Comparison of ENCODE assay signal across 14 cellular contexts in genomic region chr12:52199294-52199920, GRCh38. TPM values are rescaled to one million over a fixed set of nuclear protein-coding genes. Genes with fewer than 3 reads are reported as not detected.
DNase-seq lines count a peak whose midpoint lies in the region; ATAC-seq and TF ChIP-seq lines count a peak whose summit lies in the region.
"Had no signal": no experiment of that assay in that cellular context is flagged by ENCODE, and none has a peak within 500 bp of the region (broad histone marks: within the 10 kb centered on the region; RNA-seq: fewer than 3 reads in every experiment).

No MANE protein-coding gene starts in this region.

- 53 to 67% (median 58%) methylated on average over 6 to 8 of the region's 8 CpGs for WGBS in heart left ventricle, 4 donors
- no CpG with 5 or more reads among the region's 8 CpGs for WGBS in trophoblast cell (ENCODE audit: extremely low coverage, insufficient coverage, insufficient read length)

- peak overlapping the region; percentile 42 for H3K27ac Mint-ChIP-seq in Caco-2 (ENCODE audit: unreplicated experiment)
- H3K27ac Mint-ChIP-seq in activated naive CD8-positive, alpha-beta T cell treated with anti-CD3 and anti-CD28 coated beads, Interleukin-2, amount 50 U/mL, for 24 hours, result no peak overlapping the region
- H3K27ac Mint-ChIP-seq: activated CD4-positive, alpha-beta T cell treated with anti-CD3 and anti-CD28 coated beads, Interleukin-2, amount 10 ng/mL, durations not matched to agents 7 days and 5 days; activated T-cell treated with anti-CD3 and anti-CD28 coated beads, Interleukin-2, amount 50 U/mL, for 72 hours; memory B cell had no signal

- H3K27ac ChIP-seq in heart left ventricle (peak overlapping the region in 10 of 12 donors; percentile 4 to 78 (median 64)), trophoblast cell (ENCODE audit: low read depth, low read length) (peak overlapping the region; percentile 31)

- H3K18ac ChIP-seq in trophoblast cell (ENCODE audit: low read length), result peak overlapping the region; percentile 11

- no peak overlapping the region for H3K4ac ChIP-seq in trophoblast cell (ENCODE audit: low read depth, low read length)

- H3K79me1 ChIP-seq in trophoblast cell (ENCODE audit: low read length), result peaks cover 63% of the 10 kb centered on the region

- no peak for TF ChIP-seq POLR2A in heart left ventricle (IDR thresholded peaks at IDR 0.05)

- no peak overlapping the region for H3K4me3 Mint-ChIP-seq in Caco-2 (ENCODE audit: unreplicated experiment)
- H3K4me3 Mint-ChIP-seq in activated naive CD8-positive, alpha-beta T cell treated with anti-CD3 and anti-CD28 coated beads, Interleukin-2, amount 50 U/mL, for 24 hours, result no peak overlapping the region
- H3K4me3 Mint-ChIP-seq: activated CD4-positive, alpha-beta T cell treated with anti-CD3 and anti-CD28 coated beads, Interleukin-2, amount 10 ng/mL, durations not matched to agents 7 days and 5 days; activated T-cell treated with anti-CD3 and anti-CD28 coated beads, Interleukin-2, amount 50 U/mL, for 72 hours; memory B cell had no signal

- H3K79me2 ChIP-seq in trophoblast cell (ENCODE audit: control insufficient read depth, insufficient read depth, low read length, poor library complexity), result peaks cover 7% of the 10 kb centered on the region

- CTCF ChIA-PET in Caco-2 (lab: Charles Lee), result no interaction called here

- no peak overlapping the region for H3K23ac ChIP-seq in trophoblast cell (ENCODE audit: low read length)

- TF ChIP-seq CTCF in Caco-2 (IDR thresholded peaks at IDR 0.05; ENCODE audit: insufficient read depth in 1 of 2, low read depth in 1 of 2, low read length in 1 of 2, severe bottlenecking in 1 of 2, unreplicated experiment in 1 of 2), result no peak
- TF ChIP-seq CTCF in heart left ventricle (IDR thresholded peaks at IDR 0.05), result no peak

- POLR2A ChIA-PET in Caco-2 (lab: Charles Lee), result no interaction called here

- peaks cover 13% of the 10 kb centered on the region for H3K4me1 Mint-ChIP-seq in Caco-2 (ENCODE audit: low read depth, unreplicated experiment)
- peaks cover 11% of the 10 kb centered on the region for H3K4me1 Mint-ChIP-seq in activated naive CD8-positive, alpha-beta T cell treated with anti-CD3 and anti-CD28 coated beads, Interleukin-2, amount 50 U/mL, for 24 hours

- peak overlapping the region; percentile 30 for H2AK5ac ChIP-seq in trophoblast cell (ENCODE audit: low read length)

- DNase-seq in Caco-2 (no peak), NCI-H345 treated with DMSO at 0.1 percent for 48 hours (lab: John Stamatoyannopoulos, UW; ENCODE audit: unreplicated experiment) (peak; percentile 89), heart left ventricle (peak in 4 of 5 donors; percentile 55 to 68 (median 62)), trophoblast cell (peak in 1 of 2 donors; percentile 25)
- DNase-seq in activated naive CD8-positive, alpha-beta T cell treated with anti-CD3 and anti-CD28 coated beads, Interleukin-2, amount 50 U/mL, for 24 hours, result no peak
- DNase-seq: activated CD4-positive, alpha-beta T cell treated with anti-CD3 and anti-CD28 coated beads, Interleukin-2, amount 10 ng/mL, durations not matched to agents 7 days and 5 days; activated T-cell treated with anti-CD3 and anti-CD28 coated beads, Interleukin-2, amount 50 U/mL, for 72 hours; NCI-H524 treated with DMSO at 0.1 percent for 48 hours; T1000 had no signal

- no peak overlapping the region for H3K9ac ChIP-seq in trophoblast cell (ENCODE audit: low read length)

- H3K4me3 ChIP-seq in Caco-2 (ENCODE audit: low read depth, low read length) (no peak overlapping the region), heart left ventricle (no peak overlapping the region), trophoblast cell (ENCODE audit: low read depth, low read length) (no peak overlapping the region)
- H3K4me3 ChIP-seq: thoracic aorta had no signal

- H2BK5ac ChIP-seq in trophoblast cell (ENCODE audit: low read depth, low read length, poor library complexity), result peak overlapping the region; percentile 32

- intact Hi-C loops in Caco-2 (cut with micrococcal nuclease; ENCODE audit: unreplicated experiment) (no loop called here), heart left ventricle (cut with DNase I) (no loop called here)

- no peaks in the 10 kb centered on the region for H3K9me3 ChIP-seq in Caco-2
- H3K9me3 ChIP-seq in heart left ventricle, result no peaks in the 10 kb centered on the region
- no peaks in the 10 kb centered on the region for H3K9me3 ChIP-seq in trophoblast cell (ENCODE audit: insufficient read depth, low read depth, low read length)
- H3K9me3 ChIP-seq: thoracic aorta had no signal

- no TSS peak for BruUV-seq in Caco-2 (replicated peaks; lab: Mats Ljungman, UMichigan)

- no peaks in the 10 kb centered on the region for H3K27me3 Mint-ChIP-seq in Caco-2 (ENCODE audit: insufficient read depth, unreplicated experiment)
- peaks cover 19% of the 10 kb centered on the region for H3K27me3 Mint-ChIP-seq in activated naive CD8-positive, alpha-beta T cell treated with anti-CD3 and anti-CD28 coated beads, Interleukin-2, amount 50 U/mL, for 24 hours

- H3K36me3 ChIP-seq in Caco-2 (ENCODE audit: control insufficient read depth, insufficient read depth, low read length), result no peaks in the 10 kb centered on the region
- H3K36me3 ChIP-seq in heart left ventricle, result no peaks in the 10 kb centered on the region
- H3K36me3 ChIP-seq in trophoblast cell (ENCODE audit: control insufficient read depth in 1 of 2, insufficient read depth in 2 of 2, low read length in 2 of 2), result no peaks in the 10 kb centered on the region
- H3K36me3 ChIP-seq: thoracic aorta had no signal

- H2BK120ac ChIP-seq in trophoblast cell (ENCODE audit: insufficient read depth, low read length, poor library complexity), result peak overlapping the region; percentile 28

- H4K91ac ChIP-seq in trophoblast cell (ENCODE audit: low read depth, low read length), result peak overlapping the region; percentile 94

- H3K36me3 Mint-ChIP-seq in Caco-2 (ENCODE audit: insufficient read depth, unreplicated experiment), result no peaks in the 10 kb centered on the region
- no peaks in the 10 kb centered on the region for H3K36me3 Mint-ChIP-seq in activated naive CD8-positive, alpha-beta T cell treated with anti-CD3 and anti-CD28 coated beads, Interleukin-2, amount 50 U/mL, for 24 hours (ENCODE audit: low read depth)
- H3K36me3 Mint-ChIP-seq: memory B cell had no signal

- H2AFZ ChIP-seq in trophoblast cell (ENCODE audit: insufficient read depth, low read length, poor library complexity), result no peak overlapping the region

- ATAC-seq in heart left ventricle, result peak; percentile 79 to 86 (median 83)
- ATAC-seq in GM18867 (IDR thresholded peaks at IDR 0.05; ENCODE audit: unreplicated experiment), result no peak
- ATAC-seq in GM18502 (IDR thresholded peaks at IDR 0.05; ENCODE audit: poor library complexity, unreplicated experiment), result no peak
- ATAC-seq in activated naive CD8-positive, alpha-beta T cell treated with anti-CD3 and anti-CD28 coated beads, Interleukin-2, amount 50 U/mL, for 24 hours, result no peak
- no peak for ATAC-seq in GM19397 (IDR thresholded peaks at IDR 0.05; ENCODE audit: unreplicated experiment)
- ATAC-seq: activated T-cell treated with anti-CD3 and anti-CD28 coated beads, Interleukin-2, amount 50 U/mL, for 72 hours had no signal

- H3K4me2 ChIP-seq in trophoblast cell (ENCODE audit: low read length), result no peak overlapping the region

- peak overlapping the region; percentile 11 for H4K8ac ChIP-seq in trophoblast cell (ENCODE audit: low read depth, low read length)

- H3K27me3 ChIP-seq in Caco-2 (replicated peaks; ENCODE audit: control insufficient read depth, insufficient read depth, low read length), result no peaks in the 10 kb centered on the region
- H3K27me3 ChIP-seq in heart left ventricle, result no peaks in the 10 kb centered on the region
- no peaks in the 10 kb centered on the region for H3K27me3 ChIP-seq in trophoblast cell (ENCODE audit: insufficient read depth, low read length)

- H3K4me1 ChIP-seq in Caco-2 (peaks cover 7% of the 10 kb centered on the region; the same call in 1 of the 2 replicates), heart left ventricle (peaks cover 0 to 69% (median 35%) of the 10 kb centered on the region in 12 donors), trophoblast cell (ENCODE audit: control insufficient read depth in 1 of 2, insufficient read depth in 2 of 2, low read length in 2 of 2) (peaks cover 61 to 65% of the 10 kb centered on the region in 2 experiments)

- H2BK12ac ChIP-seq in trophoblast cell (ENCODE audit: low read length), result peak overlapping the region; percentile 83

- H3K14ac ChIP-seq in trophoblast cell (ENCODE audit: low read length), result peak overlapping the region; percentile 74

- H3K9me3 Mint-ChIP-seq in Caco-2 (ENCODE audit: unreplicated experiment), result no peaks in the 10 kb centered on the region
- H3K9me3 Mint-ChIP-seq in activated naive CD8-positive, alpha-beta T cell treated with anti-CD3 and anti-CD28 coated beads, Interleukin-2, amount 50 U/mL, for 24 hours, result no peaks in the 10 kb centered on the region
- H3K9me3 Mint-ChIP-seq: activated CD4-positive, alpha-beta T cell treated with anti-CD3 and anti-CD28 coated beads, Interleukin-2, amount 10 ng/mL, durations not matched to agents 7 days and 5 days; activated T-cell treated with anti-CD3 and anti-CD28 coated beads, Interleukin-2, amount 50 U/mL, for 72 hours; memory B cell had no signal

- no peak overlapping the region for H4K12ac ChIP-seq in trophoblast cell (ENCODE audit: low read depth, low read length)

RNA-seq across cellular contexts. Expression of gene KRT80, which starts 7.6 kb away (rescaled TPM):
- total RNA-seq in Caco-2 (2022) (0.26 and 0.29 TPM in 2 replicates), heart left ventricle (1 to 10 TPM in 2 of 9 donors, under 1 TPM in 5, not detected in 2; 0.15 to 1.2 (median 0.24) TPM)
- under 1 TPM; 0.08 to 0.72 TPM for polyA plus RNA-seq in heart left ventricle
- 26.3 and 28.8 TPM in 2 replicates for polyA plus RNA-seq in trophoblast cell (2013)
- total RNA-seq: activated CD4-positive, alpha-beta T cell treated with anti-CD3 and anti-CD28 coated beads, Interleukin-2, amount 10 ng/mL, durations not matched to agents 7 days and 5 days; activated T-cell treated with anti-CD3 and anti-CD28 coated beads, Interleukin-2, amount 50 U/mL, for 72 hours had no signal

RNA-seq across cellular contexts. Expression of gene KRT7, which starts 33.6 kb away (rescaled TPM):
- 13.9 and 19.9 TPM in 2 replicates for total RNA-seq in Caco-2 (2022)
- 10 to 100 TPM in 1 of 9 donors, 1 to 10 TPM in 4, under 1 TPM in 2, not detected in 2; 0.20 to 56.7 (median 3.6) TPM for total RNA-seq in heart left ventricle
- polyA plus RNA-seq in heart left ventricle, result under 1 TPM in 1 of 2 donors, not detected in 1; 0.76 TPM
- polyA plus RNA-seq in trophoblast cell (2013), result 666 and 746 TPM in 2 replicates

Comparison
In these comparisons a context has a peak if more than half of its experiments do, and no peak if none do; other contexts are left out.
1. DNase-seq: peak in NCI-H345 treated with DMSO at 0.1 percent for 48 hours (single experiment) and heart left ventricle (4 of 5); none in Caco-2 (0 of 2) and activated naive CD8-positive, alpha-beta T cell treated with anti-CD3 and anti-CD28 coated beads, Interleukin-2, amount 50 U/mL, for 24 hours (single experiment).
2. ATAC-seq: peak in heart left ventricle (4 of 4); none in GM18867 (single experiment), GM18502 (single experiment), activated naive CD8-positive, alpha-beta T cell treated with anti-CD3 and anti-CD28 coated beads, Interleukin-2, amount 50 U/mL, for 24 hours (single experiment) and GM19397 (single experiment).